Comparison of ENCODE assay signal across 21 cellular contexts in the genomic region with DNA sequence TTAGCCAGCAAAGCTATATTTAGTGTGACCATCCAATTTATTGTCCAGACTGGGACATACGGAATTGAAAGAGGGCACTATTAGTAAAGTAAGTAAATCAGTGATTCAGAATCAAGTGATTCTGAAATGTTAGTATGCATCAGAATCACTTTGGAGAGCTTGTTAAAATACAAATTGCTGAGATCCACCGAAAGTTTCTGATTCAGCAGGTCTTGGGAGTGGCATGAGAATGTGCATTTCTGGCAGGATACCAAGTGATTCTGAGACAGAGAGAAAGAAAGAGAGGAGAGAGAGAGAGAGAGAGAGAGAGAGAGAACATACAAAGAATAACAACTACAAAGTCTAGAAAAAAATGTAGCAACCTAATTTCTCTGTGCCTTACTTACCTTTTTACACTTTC.
"Had no signal": no experiment of that assay in that cellular context is flagged by ENCODE, and none has a peak within 500 bp of the region (broad histone marks: within the 10 kb centered on the region; RNA-seq: fewer than 3 reads in every experiment).

No MANE protein-coding gene starts in this region.

- H3K27me3 ChIP-seq: adrenal gland, SJCRH30 had no signal

- H3K4me1 ChIP-seq: adrenal gland had no signal

- H3K9me3 ChIP-seq: adrenal gland, SJCRH30, SK-N-SH had no signal

- DNase-seq: activated CD4-positive, alpha-beta memory T cell treated with anti-CD3 and anti-CD28 coated beads, Interleukin-2, amount 10 ng/mL, durations not matched to agents 7 days and 5 days; activated CD4-positive, alpha-beta T cell treated with anti-CD3 and anti-CD28 coated beads for 36 hours; activated CD4-positive, alpha-beta T cell treated with anti-CD3 and anti-CD28 coated beads, Interleukin-2, amount 50 U/mL, for 1 hour; activated gamma-delta T cell treated with Interleukin-2 at 50 U/mL for 16 hours; activated naive CD4-positive, alpha-beta T cell treated with anti-CD3 and anti-CD28 coated beads, Interleukin-2, amount 10 ng/mL, durations not matched to agents 7 days and 5 days; activated naive CD8-positive, alpha-beta T cell treated with anti-CD3 and anti-CD28 coated beads for 36 hours; activated T-cell treated with anti-CD3 and anti-CD28 coated beads for 4 hours; activated T-cell treated with anti-CD3 and anti-CD28 coated beads, Interleukin-2, amount 50 U/mL, for 72 hours; adrenal gland; aorta; NCI-H1105 treated with DMSO at 0.1 percent for 48 hours; NCI-H1436 treated with DMSO at 0.1 percent for 48 hours; NCI-H187; NCI-H2081; NCI-H510A treated with DMSO at 0.1 percent for 48 hours; Right ventricle myocardium superior; SJCRH30; SK-N-SH; T-helper 1 cell; WERI-Rb-1 had no signal

- H3K4me2 ChIP-seq: SK-N-SH had no signal

- H3K36me3 ChIP-seq: adrenal gland, SJCRH30, WERI-Rb-1 had no signal

- H3K27ac ChIP-seq: adrenal gland, RWPE1, SJCRH30, WERI-Rb-1 had no signal

- H3K9ac ChIP-seq: SK-N-SH had no signal

- H3K4me3 ChIP-seq: adrenal gland, SJCRH30 had no signal
